Comparison of ENCODE assay signal across 8 cellular contexts in genomic region chr12:95218164-95218851, GRCh38. TPM values are rescaled to one million over a fixed set of nuclear protein-coding genes. Genes with fewer than 3 reads are reported as not detected.
DNase-seq lines count a peak whose midpoint lies in the region; ATAC-seq and TF ChIP-seq lines count a peak whose summit lies in the region.

No MANE protein-coding gene starts in this region.

- H3K4me1 Mint-ChIP-seq in CD4-positive, CD25-positive, alpha-beta regulatory T cell = peaks cover 17 to 52% (median 42%) of the 10 kb centered on the region in 4 donors

- H3K27me3 Mint-ChIP-seq in CD4-positive, CD25-positive, alpha-beta regulatory T cell = peaks cover 28% of the 10 kb centered on the region

- peaks cover 3% of the 10 kb centered on the region for H3K36me3 Mint-ChIP-seq in CD4-positive, CD25-positive, alpha-beta regulatory T cell

- WGBS in upper lobe of left lung, 2 donors = 0 to 1% methylated on average over 21 to 29 of the region's 29 CpGs

- peaks cover 5% of the 10 kb centered on the region for H3K27me3 ChIP-seq in CD4-positive, CD25-positive, alpha-beta regulatory T cell (ENCODE audit: control insufficient read depth, insufficient read depth, low read length)
- H3K27me3 ChIP-seq in MM.1S (replicated peaks; ENCODE audit: insufficient read depth, low read length) (no peaks in the 10 kb centered on the region), upper lobe of left lung (no peaks in the 10 kb centered on the region)

- H3K4me1 ChIP-seq in CD4-positive, CD25-positive, alpha-beta regulatory T cell (ENCODE audit: control insufficient read depth, insufficient read depth, low read length, poor library complexity, severe bottlenecking) = peaks cover 13% of the 10 kb centered on the region
- H3K4me1 ChIP-seq in MM.1S (ENCODE audit: low read length) (peaks cover 14% of the 10 kb centered on the region), upper lobe of left lung (peaks cover 4 to 29% (median 10%) of the 10 kb centered on the region in 4 donors)

- H3K36me3 ChIP-seq in CD4-positive, CD25-positive, alpha-beta regulatory T cell (ENCODE audit: control insufficient read depth, insufficient read depth, low read length) = no peaks in the 10 kb centered on the region
- H3K36me3 ChIP-seq in MM.1S (replicated peaks; ENCODE audit: insufficient read depth, low read length) = no peaks in the 10 kb centered on the region; the same call in 1 of the 2 replicates
- H3K36me3 ChIP-seq in upper lobe of left lung = no peaks in the 10 kb centered on the region

- no peak for ATAC-seq in CD4-positive, CD25-positive, alpha-beta regulatory T cell (ENCODE audit: low read depth in 2 of 2)
- peak; percentile 8 for ATAC-seq in GM19395 (IDR thresholded peaks at IDR 0.05; ENCODE audit: unreplicated experiment)
- ATAC-seq in upper lobe of left lung (ENCODE audit: low FRiP score in 2 of 2) = peak in 1 of 2 donors; percentile 78
- no peak for ATAC-seq in HG03342 (IDR thresholded peaks at IDR 0.05; ENCODE audit: unreplicated experiment)

- H3K9me3 ChIP-seq in CD4-positive, CD25-positive, alpha-beta regulatory T cell (ENCODE audit: control insufficient read depth in 2 of 2, low read length in 2 of 2) = no peaks in the 10 kb centered on the region
- H3K9me3 ChIP-seq in MM.1S (replicated peaks; ENCODE audit: insufficient read depth, low read length) = no peaks in the 10 kb centered on the region
- no peaks in the 10 kb centered on the region for H3K9me3 ChIP-seq in upper lobe of left lung

- DNase-seq in CD4-positive, CD25-positive, alpha-beta regulatory T cell = peak in 2 of 3 donors; percentile 62 to 65
- DNase-seq in MM.1S (peak; percentile 57), SW480 (ENCODE audit: low spot score) (peak; percentile 84), dermis microvascular lymphatic vessel endothelial cell (ENCODE audit: low read depth in 2 of 2) (peak; percentile 32 to 85), middle frontal gyrus (ENCODE audit: extremely low spot score, low spot score) (peak; percentile 43), upper lobe of left lung (no peak)

- H3K4me2 ChIP-seq in MM.1S (ENCODE audit: low read depth, low read length) = peak overlapping the region; percentile 91

- TF ChIP-seq EP300 in upper lobe of left lung (IDR thresholded peaks at IDR 0.05) = no peak

- peak overlapping the region; percentile 94 to 100 (median 98) for H3K4me3 Mint-ChIP-seq in CD4-positive, CD25-positive, alpha-beta regulatory T cell

- peaks cover 57% of the 10 kb centered on the region for H3K79me2 ChIP-seq in MM.1S (ENCODE audit: low read length)

- peaks cover 0 to 1% (median 0%) of the 10 kb centered on the region in 7 donors for H3K9me3 Mint-ChIP-seq in CD4-positive, CD25-positive, alpha-beta regulatory T cell

- H3K27ac Mint-ChIP-seq in CD4-positive, CD25-positive, alpha-beta regulatory T cell = peak overlapping the region; percentile 3 to 96 (median 91)

- peaks cover 8% of the 10 kb centered on the region for H3F3A ChIP-seq in MM.1S (ENCODE audit: insufficient read depth, low read length)

- peak overlapping the region; percentile 81 for H3K9ac ChIP-seq in MM.1S (ENCODE audit: low read length)

- peak in 2 of 4 donors; percentile 8 to 9 for TF ChIP-seq POLR2A in upper lobe of left lung (IDR thresholded peaks at IDR 0.05)

- peak overlapping the region; percentile 55 for H2AFZ ChIP-seq in MM.1S (ENCODE audit: low read length)

- H3K4me3 ChIP-seq in CD4-positive, CD25-positive, alpha-beta regulatory T cell (ENCODE audit: low read depth, low read length) = peak overlapping the region; percentile 96
- H3K4me3 ChIP-seq in MM.1S (ENCODE audit: low read length) (peak overlapping the region; percentile 75), upper lobe of left lung (peak overlapping the region; percentile 72 to 81 (median 73))

- no peak for TF ChIP-seq CTCF in MM.1S (IDR thresholded peaks at IDR 0.05; ENCODE audit: low read length)
- TF ChIP-seq CTCF in upper lobe of left lung (IDR thresholded peaks at IDR 0.05) = peak in 1 of 6 experiments; percentile 9

- peaks cover 9% of the 10 kb centered on the region; the same call in 1 of the 2 replicates for H4K20me1 ChIP-seq in MM.1S (ENCODE audit: insufficient read depth, low read length)

- H3K27ac ChIP-seq in CD4-positive, CD25-positive, alpha-beta regulatory T cell (ENCODE audit: insufficient read depth, low read length, poor library complexity, severe bottlenecking) = peak overlapping the region; percentile 93
- H3K27ac ChIP-seq in MM.1S (ENCODE audit: low read length) = peak overlapping the region; percentile 65
- H3K27ac ChIP-seq in upper lobe of left lung = peak overlapping the region; percentile 89 to 97 (median 94)

- H3K9me2 ChIP-seq in MM.1S (replicated peaks; ENCODE audit: insufficient read depth, low read length) = no peaks in the 10 kb centered on the region

RNA-seq across cellular contexts. Expression of gene VEZT, which starts 0.7 kb away (rescaled TPM):
- 52.9 TPM for total RNA-seq in CD4-positive, CD25-positive, alpha-beta regulatory T cell
- 10 to 100 TPM; 21.9 to 29.6 (median 27.4) TPM for polyA plus RNA-seq in CD4-positive, CD25-positive, alpha-beta regulatory T cell
- total RNA-seq in dermis microvascular lymphatic vessel endothelial cell = 80.2 and 83.8 TPM in 2 replicates
- total RNA-seq in upper lobe of left lung = 100 to 1,000 TPM in 1 of 6 donors, 10 to 100 TPM in 5; 29.6 to 119 (median 69.5) TPM

RNA-seq across cellular contexts. Expression of gene FGD6, which starts 1.0 kb away (rescaled TPM):
- 0.79 TPM for total RNA-seq in CD4-positive, CD25-positive, alpha-beta regulatory T cell
- under 1 TPM in 3 of 4 donors, not detected in 1; 0.06 to 0.10 (median 0.08) TPM for polyA plus RNA-seq in CD4-positive, CD25-positive, alpha-beta regulatory T cell
- total RNA-seq in dermis microvascular lymphatic vessel endothelial cell (11.0 and 14.7 TPM in 2 replicates), upper lobe of left lung (10 to 100 TPM; 14.7 to 36.1 (median 20.2) TPM)

Comparison
In these comparisons a context has a peak if more than half of its experiments do, and no peak if none do; other contexts are left out.
1. DNase-seq: peak in CD4-positive, CD25-positive, alpha-beta regulatory T cell (2 of 3), MM.1S (single experiment), SW480 (single experiment), dermis microvascular lymphatic vessel endothelial cell (2 of 2) and middle frontal gyrus (single experiment); none in upper lobe of left lung (0 of 2).
2. Peak in every context shown above with its lines, with median percentiles within 50 percentile points of each other: H3K27ac ChIP-seq and H3K4me3 ChIP-seq.